25 cellular contexts compared by ENCODE assay signal in genomic region chr1:234680331-234680904, GRCh38.
"Had no signal": no experiment of that assay in that cellular context is flagged by ENCODE, and none has a peak within 500 bp of the region (broad histone marks: within the 10 kb centered on the region; RNA-seq: fewer than 3 reads in every experiment).

No MANE protein-coding gene starts in this region.

- H3K27ac Mint-ChIP-seq: memory B cell, natural killer cell had no signal

- H3K9me3 Mint-ChIP-seq: memory B cell, natural killer cell had no signal

- H3K27me3 ChIP-seq: esophagus muscularis mucosa, foreskin keratinocyte, gastroesophageal sphincter, heart left ventricle, hepatocyte, pancreas, stomach, thyroid gland, vagina had no signal

- H3K4me2 ChIP-seq: hepatocyte, smooth muscle cell had no signal

- H3K79me2 ChIP-seq: hepatocyte had no signal

- H3K4me3 Mint-ChIP-seq: memory B cell, natural killer cell had no signal

- H3K27me3 Mint-ChIP-seq: memory B cell had no signal

- H2AFZ ChIP-seq: hepatocyte had no signal

- H3K36me3 ChIP-seq: esophagus muscularis mucosa, gastroesophageal sphincter, heart left ventricle, pancreas, stomach, thyroid gland, vagina had no signal

- H3K36me3 Mint-ChIP-seq: memory B cell had no signal

- H3K9me3 ChIP-seq: esophagus muscularis mucosa, gastroesophageal sphincter, pancreas, stomach, thyroid gland, vagina had no signal

- H3K27ac ChIP-seq: esophagus muscularis mucosa, foreskin keratinocyte, gastroesophageal sphincter, heart left ventricle, hepatocyte, pancreas, stomach, thyroid gland, vagina had no signal

- H3K4me3 ChIP-seq: esophagus muscularis mucosa, gastroesophageal sphincter, heart left ventricle, hepatocyte, lung, pancreas, smooth muscle cell, stomach, thyroid gland, vagina had no signal

- DNase-seq: dermis blood vessel endothelial cell; effector memory CD4-positive, alpha-beta T cell; foreskin keratinocyte; heart left ventricle; kidney; natural killer cell; occipital lobe; pancreas; stimulated activated CD4-positive, alpha-beta T cell treated with anti-CD3 and anti-CD28 coated beads, Interleukin-12 subunit alpha, Interleukin-12 subunit beta, amount 100 ng/mL, for 4 hours; stimulated activated CD4-positive, alpha-beta T cell treated with anti-CD3 and anti-CD28 coated beads, Interleukin-1b, Interleukin-23, amount 100 ng/mL, for 48 hours; stimulated activated CD4-positive, alpha-beta T cell treated with anti-CD3 and anti-CD28 coated beads, Interleukin-4, amount 100 ng/mL, for 1 hour; stimulated activated CD8-positive, alpha-beta memory T cell treated with anti-CD3 and anti-CD28 coated beads, Interleukin-4, amount 100 ng/mL, for 48 hours; stimulated activated naive CD4-positive, alpha-beta T cell; stomach; thyroid gland; trophoblast cell had no signal

- ATAC-seq: foreskin keratinocyte, gastroesophageal sphincter, heart left ventricle, left lobe of liver, pancreas, sciatic nerve had no signal
